ENCODE assay signal across 27 cellular contexts in the genomic region with DNA sequence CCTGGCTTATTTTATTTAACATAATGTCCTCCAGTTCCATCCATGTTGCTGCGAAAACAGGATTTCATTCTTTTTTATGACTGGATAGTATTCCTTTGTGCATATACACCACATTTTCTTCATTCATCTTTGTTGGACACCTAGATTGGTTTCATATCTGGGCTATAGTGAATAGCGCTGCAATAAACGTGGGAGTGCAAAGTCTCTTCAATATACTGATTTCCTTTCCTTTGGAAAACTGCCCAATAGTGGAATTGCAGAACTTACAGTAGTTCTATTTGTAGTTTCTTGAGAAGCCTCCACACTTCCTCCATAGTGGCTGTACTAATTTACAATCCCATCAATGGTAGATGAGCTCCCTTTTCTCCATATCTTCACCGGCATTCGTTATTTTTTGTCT.
DNase-seq lines count a peak whose midpoint lies in the region; ATAC-seq, FAIRE-seq and TF ChIP-seq lines count a peak whose summit lies in the region.
"Had no signal": no experiment of that assay in that cellular context is flagged by ENCODE, and none has a peak within 500 bp of the region (broad histone marks: within the 10 kb centered on the region; RNA-seq: fewer than 3 reads in every experiment).

No MANE protein-coding gene starts in this region.

- ATAC-seq in left colon, result peak; percentile 94
- ATAC-seq in HG03039 (IDR thresholded peaks at IDR 0.05; ENCODE audit: unreplicated experiment), result no peak
- ATAC-seq: GM12878 had no signal

- H3F3A ChIP-seq in OCI-LY1 (ENCODE audit: insufficient read depth, low read length), result no peaks in the 10 kb centered on the region

- H3K4me3 ChIP-seq in OCI-LY1 (ENCODE audit: low read depth, low read length, poor library complexity, severe bottlenecking), result no peak overlapping the region
- H3K4me3 ChIP-seq in small intestine (ENCODE audit: low read depth in 1 of 2, low read length in 2 of 2), result no peak overlapping the region
- H3K4me3 ChIP-seq: BLaER1, GM12878 had no signal

- H3K9ac ChIP-seq in OCI-LY1 (ENCODE audit: low read length), result no peak overlapping the region
- H3K9ac ChIP-seq: BLaER1 had no signal

- no peak for DNase-seq in left colon
- peak; percentile 76 for DNase-seq in small intestine
- DNase-seq in activated CD4-positive, CD25-positive, alpha-beta regulatory T cell treated with anti-CD3 and anti-CD28 coated beads, Interleukin-2, amount 50 U/mL, for 72 hours, result no peak
- DNase-seq in HT-29 (ENCODE audit: low spot score), result no peak
- DNase-seq: 8988T; ACHN; BE2C; C1 segment of cervical spinal cord; CD4-positive, alpha-beta memory T cell; CD4-positive, CD25-positive, alpha-beta regulatory T cell; CD8-positive, alpha-beta memory T cell; COR-L47; DMS 273 treated with DMSO at 0.1 percent for 48 hours; DMS153; DMS53; DMS79; DND-41; EL; GDM1 had no signal

- TF ChIP-seq CTCF in OCI-LY1 (IDR thresholded peaks at IDR 0.05; ENCODE audit: low read length), result no peak

- no peaks in the 10 kb centered on the region for H3K79me2 ChIP-seq in OCI-LY1 (ENCODE audit: insufficient read depth, low read length)

- H2AFZ ChIP-seq in OCI-LY1 (ENCODE audit: low read length), result no peak overlapping the region

- H3K9me2 ChIP-seq in OCI-LY1 (ENCODE audit: low read depth, low read length), result no peaks in the 10 kb centered on the region

- H3K27me3 ChIP-seq in OCI-LY1 (ENCODE audit: insufficient read depth, low read length) (no peaks in the 10 kb centered on the region), small intestine (ENCODE audit: control insufficient read depth in 2 of 2, insufficient read depth in 2 of 2, low read length in 2 of 2) (no peaks in the 10 kb centered on the region)
- H3K27me3 ChIP-seq: BLaER1 had no signal

- WGBS in small intestine, 3 donors, result 16 to 60% (median 32%) methylated on average over 5 of the region's 5 CpGs

- no peaks in the 10 kb centered on the region for H4K20me1 ChIP-seq in OCI-LY1 (ENCODE audit: insufficient read depth, low read length)
- H4K20me1 ChIP-seq: BLaER1 had no signal

- H3K27ac ChIP-seq in OCI-LY1 (ENCODE audit: low read depth, low read length, poor library complexity, severe bottlenecking) (peak overlapping the region; percentile 46), small intestine (ENCODE audit: low read depth in 1 of 2, low read length in 1 of 2) (no peak overlapping the region)
- H3K27ac ChIP-seq: BLaER1 had no signal

- H3K36me3 ChIP-seq in OCI-LY1 (ENCODE audit: insufficient read depth, low read length) (no peaks in the 10 kb centered on the region), small intestine (ENCODE audit: control insufficient read depth in 2 of 2, insufficient read depth in 2 of 2, low read length in 2 of 2) (no peaks in the 10 kb centered on the region)
- H3K36me3 ChIP-seq: BE2C, BLaER1 had no signal

- H3K4me2 ChIP-seq in OCI-LY1 (ENCODE audit: low read length), result no peak overlapping the region
- H3K4me2 ChIP-seq: BLaER1 had no signal

- intact Hi-C loops in left colon (cut with DNase I, micrococcal nuclease), result no loop called here

- peaks cover 45% of the 10 kb centered on the region for H3K4me1 ChIP-seq in OCI-LY1 (ENCODE audit: insufficient read depth, low read length, severe bottlenecking)
- no peaks in the 10 kb centered on the region for H3K4me1 ChIP-seq in small intestine (ENCODE audit: control insufficient read depth in 2 of 2, insufficient read depth in 1 of 2, low read depth in 1 of 2, low read length in 1 of 2)
- H3K4me1 ChIP-seq: BE2C had no signal

- no peaks in the 10 kb centered on the region for H3K9me3 ChIP-seq in OCI-LY1 (ENCODE audit: low read length)
- H3K9me3 ChIP-seq in small intestine (ENCODE audit: control insufficient read depth, low read depth), result no peaks in the 10 kb centered on the region
- H3K9me3 ChIP-seq: BE2C, BLaER1 had no signal

- no peak for FAIRE-seq in small intestine (lab: Jason Lieb, UNC)
- FAIRE-seq: A204.1, GM12878, GM12892, GM18507, GM19239 had no signal
